In the genomic region with DNA sequence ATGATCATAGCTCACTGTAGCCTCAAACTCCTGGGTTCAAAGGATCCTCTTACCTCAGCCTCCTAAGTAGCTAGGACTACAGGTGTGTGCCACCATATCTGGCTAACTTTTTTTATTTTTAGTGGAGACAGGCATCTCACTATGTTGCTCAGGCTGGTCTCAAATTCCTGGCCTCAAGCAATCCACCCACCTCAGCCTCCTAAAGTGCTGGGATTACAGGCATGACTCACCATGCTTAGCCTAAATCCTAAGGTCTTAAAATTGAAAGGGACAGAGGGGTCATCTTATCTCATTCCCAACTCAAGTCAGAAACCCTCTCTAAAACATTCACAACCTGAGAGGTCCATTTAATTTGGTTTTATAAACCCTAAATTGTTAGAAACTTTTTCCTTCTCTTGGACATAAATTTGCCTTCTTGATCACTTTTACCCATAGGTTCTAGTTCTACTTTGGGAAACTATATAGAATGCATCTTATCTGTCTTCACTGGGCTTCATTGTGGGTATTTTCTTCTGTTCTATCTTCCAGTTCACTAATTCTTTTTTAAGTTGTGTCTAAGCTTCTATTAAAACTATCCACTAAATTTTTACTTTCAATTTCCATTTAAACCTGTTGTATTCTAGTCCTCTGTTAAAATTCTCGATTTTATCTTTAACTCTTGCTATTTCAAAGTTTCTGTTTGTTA, we compare ENCODE assay signal across 16 cellular contexts.
DNase-seq lines count a peak whose midpoint lies in the region; ATAC-seq, FAIRE-seq and TF ChIP-seq lines count a peak whose summit lies in the region.
"Had no signal": no experiment of that assay in that cellular context is flagged by ENCODE, and none has a peak within 500 bp of the region (broad histone marks: within the 10 kb centered on the region; RNA-seq: fewer than 3 reads in every experiment).

No MANE protein-coding gene starts in this region.

- no peak for FAIRE-seq in bronchial epithelial cell (lab: Jason Lieb, UNC)
- FAIRE-seq: H1, HepG2, HTR-8/SVneo had no signal

- H3K9me3 ChIP-seq in Karpas-422 (ENCODE audit: low read length) (0 out of 2 replicates have a peak, but pooled peaks cover 3% of the 10 kb centered on the region), right lobe of liver (no peaks in the 10 kb centered on the region)

- no peak overlapping the region for H3K9ac ChIP-seq in Karpas-422 (ENCODE audit: low read length)

- DNase-seq in NCI-H82 (lab: John Stamatoyannopoulos, UW), result peak; percentile 24
- DNase-seq in NCI-H82 treated with DMSO at 0.1 percent for 48 hours (lab: John Stamatoyannopoulos, UW; ENCODE audit: unreplicated experiment), result no peak
- no peak for DNase-seq in Karpas-422
- DNase-seq in bronchial epithelial cell (ENCODE audit: low read depth), result peak; percentile 8
- no peak for DNase-seq in right lobe of liver
- no peak for DNase-seq in cerebellar cortex (ENCODE audit: low spot score)
- DNase-seq: CD8-positive, alpha-beta T cell; COR-L47; DMS153; DND-41; HCEC 1CT had no signal

- no peaks in the 10 kb centered on the region; the same call in 1 of the 2 replicates for H3K79me2 ChIP-seq in Karpas-422 (ENCODE audit: low read length)

- intact Hi-C loops in right lobe of liver (cut with DNase I), result no loop called here

- H3K27me3 ChIP-seq in Karpas-422 (ENCODE audit: low read length) (no peaks in the 10 kb centered on the region), bronchial epithelial cell (ENCODE audit: control insufficient read depth, insufficient read depth, low read length) (no peaks in the 10 kb centered on the region), right lobe of liver (no peaks in the 10 kb centered on the region)

- H3K27ac ChIP-seq in Karpas-422 (ENCODE audit: low read length) (peak overlapping the region; percentile 52; the same call in 1 of the 2 replicates), right lobe of liver (no peak overlapping the region)
- H3K27ac ChIP-seq: 22Rv1 had no signal

- no peak for TF ChIP-seq POLR2A in right lobe of liver (IDR thresholded peaks at IDR 0.05)

- H2AFZ ChIP-seq in Karpas-422 (ENCODE audit: low read length), result no peak overlapping the region

- 0 out of 2 replicates have a peak, but pooled peaks cover 8% of the 10 kb centered on the region for H3K36me3 ChIP-seq in Karpas-422 (ENCODE audit: insufficient read depth, low read length)
- no peaks in the 10 kb centered on the region for H3K36me3 ChIP-seq in bronchial epithelial cell (ENCODE audit: control insufficient read depth, insufficient read depth, low read length)
- H3K36me3 ChIP-seq in right lobe of liver, result no peaks in the 10 kb centered on the region

- no peaks in the 10 kb centered on the region for H4K20me1 ChIP-seq in Karpas-422 (ENCODE audit: insufficient read depth, low read depth, low read length)

- H3K4me3 ChIP-seq in Karpas-422 (ENCODE audit: low read length) (no peak overlapping the region), bronchial epithelial cell (ENCODE audit: low read depth, low read length) (no peak overlapping the region), right lobe of liver (no peak overlapping the region)

- H3K4me1 ChIP-seq in Karpas-422 (ENCODE audit: low read length), result peaks cover 79% of the 10 kb centered on the region
- no peaks in the 10 kb centered on the region for H3K4me1 ChIP-seq in right lobe of liver

- no peak overlapping the region for H3K4me2 ChIP-seq in Karpas-422 (ENCODE audit: low read depth, low read length, poor library complexity, severe bottlenecking)

- no peak for TF ChIP-seq CTCF in bronchial epithelial cell (IDR thresholded peaks at IDR 0.05; ENCODE audit: insufficient read depth, low read length, severe bottlenecking)
- TF ChIP-seq CTCF in right lobe of liver (IDR thresholded peaks at IDR 0.05), result no peak

- WGBS in right lobe of liver (ENCODE audit: insufficient coverage, low coverage, low lambda C conversion rate, missing lambda C conversion rate), result 85% methylated on average over 1 of the region's 1 CpG

- ATAC-seq in HG02759 (IDR thresholded peaks at IDR 0.05; ENCODE audit: unreplicated experiment), result no peak
- ATAC-seq in right lobe of liver, result no peak
- ATAC-seq: CD8-positive, alpha-beta T cell; HepG2 had no signal

- no peaks in the 10 kb centered on the region for H3K9me2 ChIP-seq in Karpas-422 (replicated peaks; ENCODE audit: insufficient read depth, low read length)

Comparison
In these comparisons a context has a peak if more than half of its experiments do, and no peak if none do; other contexts are left out.
1. DNase-seq: peak in NCI-H82 (single experiment) and bronchial epithelial cell (single experiment); none in NCI-H82 treated with DMSO at 0.1 percent for 48 hours (single experiment), Karpas-422 (single experiment), right lobe of liver (0 of 3) and cerebellar cortex (single experiment).